In genomic region chr17:67390646-67391480, GRCh38 we compare ENCODE assay signal across 1 cellular context.
TF ChIP-seq lines count a peak whose summit lies in the region.

No MANE protein-coding gene starts in this region.

TF ChIP-seq in GM12878, 131 proteins besides CTCF, POLR2A, EP300 and RAD21 (continued from another document and continues in another):
- TF ChIP-seq ZBTB4 (CRISPR knock-in tag; IDR thresholded peaks at IDR 0.05) (no peak), SMAD5 (IDR thresholded peaks at IDR 0.05; ENCODE audit: low read depth) (no peak), PBX3 (IDR thresholded peaks at IDR 0.05; ENCODE audit: insufficient replicate concordance, low read depth, low read length) (no peak), FOXK2 (IDR thresholded peaks at IDR 0.05) (no peak), RAD51 (IDR thresholded peaks at IDR 0.05) (no peak), BCL11A (IDR thresholded peaks at IDR 0.05; ENCODE audit: low read depth, low read length) (peak; percentile 93), ZBTB40 (IDR thresholded peaks at IDR 0.05; ENCODE audit: borderline replicate concordance) (no peak), ASH2L (IDR thresholded peaks at IDR 0.05; ENCODE audit: borderline replicate concordance, low read depth) (no peak), IKZF1 (conservative IDR thresholded peaks at IDR 0.05) (peak; percentile 78), PRDM15 (CRISPR knock-in tag; IDR thresholded peaks at IDR 0.05) (no peak), REST (IDR thresholded peaks at IDR 0.05; ENCODE audit: low read depth, low read length) (no peak), KDM1A (IDR thresholded peaks at IDR 0.05; ENCODE audit: borderline replicate concordance) (no peak), ETV6 (conservative IDR thresholded peaks at IDR 0.05 in 1 of 2, IDR thresholded peaks at IDR 0.05 in 1 of 2; ENCODE audit: borderline replicate concordance in 1 of 2, low read depth in 1 of 2) (peak in 1 of 2 experiments; percentile 85; a peak in 2 of 4 replicates), MTA2 (IDR thresholded peaks at IDR 0.05; ENCODE audit: low read depth) (peak; percentile 86), HDAC6 (IDR thresholded peaks at IDR 0.05; ENCODE audit: unreplicated experiment) (no peak), ZNF687 (IDR thresholded peaks at IDR 0.05) (peak; percentile 80), RB1 (IDR thresholded peaks at IDR 0.05; ENCODE audit: borderline replicate concordance) (no peak), JUNB (IDR thresholded peaks at IDR 0.05) (peak; percentile 96), RELA (IDR thresholded peaks at IDR 0.05; ENCODE audit: borderline replicate concordance, partially characterized antibody) (no peak), NRF1 (conservative IDR thresholded peaks at IDR 0.05; ENCODE audit: low read depth, low read length) (no peak), POU2F2 (IDR thresholded peaks at IDR 0.05; ENCODE audit: borderline replicate concordance, low read depth, low read length) (peak; percentile 91), YBX1 (IDR thresholded peaks at IDR 0.05) (no peak), SPI1 (IDR thresholded peaks at IDR 0.05; ENCODE audit: borderline replicate concordance, insufficient read depth, low read depth, low read length) (peak; percentile 39), RUNX3 (IDR thresholded peaks at IDR 0.05; ENCODE audit: low read length) (peak; percentile 99), SUPT20H (IDR thresholded peaks at IDR 0.05; ENCODE audit: borderline replicate concordance, control insufficient read depth, low read depth, low read length) (no peak), HDAC2 (IDR thresholded peaks at IDR 0.05) (no peak), CUX1 (IDR thresholded peaks at IDR 0.05; ENCODE audit: insufficient replicate concordance, low read depth, low read length) (no peak), TARDBP (IDR thresholded peaks at IDR 0.05; ENCODE audit: borderline replicate concordance) (0 out of 2 replicates have a peak, but pooled peaks have one; percentile 15), NFYA (IDR thresholded peaks at IDR 0.05; ENCODE audit: borderline replicate concordance, low read depth, low read length) (no peak)
